Comparison of ENCODE assay signal across 19 cellular contexts in the genomic region with DNA sequence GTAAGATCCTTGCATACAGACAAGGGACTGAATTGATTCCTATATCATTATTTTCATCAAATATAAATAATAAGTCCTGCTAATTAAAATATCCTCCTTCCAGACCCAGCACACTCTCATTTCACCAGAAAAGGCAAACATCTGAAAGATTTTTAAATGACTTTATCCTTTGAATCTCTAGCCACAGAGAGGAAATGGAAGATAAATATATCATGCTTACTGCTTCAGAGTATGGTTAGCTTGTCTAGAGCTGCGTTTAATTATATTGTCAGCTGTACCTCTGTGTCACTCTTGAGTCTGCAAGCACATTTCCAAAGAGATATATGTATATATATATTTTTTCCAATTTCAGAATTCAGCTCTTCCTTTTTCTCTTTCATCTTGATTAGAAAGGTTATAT.
DNase-seq lines count a peak whose midpoint lies in the region; ATAC-seq and TF ChIP-seq lines count a peak whose summit lies in the region.
"Had no signal": no experiment of that assay in that cellular context is flagged by ENCODE, and none has a peak within 500 bp of the region (broad histone marks: within the 10 kb centered on the region; RNA-seq: fewer than 3 reads in every experiment).

No MANE protein-coding gene starts in this region.

- H3K4me1 Mint-ChIP-seq in natural killer cell, result peaks cover 12 to 21% of the 10 kb centered on the region in 2 donors
- peaks cover 21 to 33% of the 10 kb centered on the region in 2 donors for H3K4me1 Mint-ChIP-seq in natural killer cell treated with Interleukin-12 subunit alpha and Interleukin-12 subunit beta and Interleukin-15 and Interleukin-18, amount 100 ng/mL, for 72 hours (ENCODE audit: low read depth in 2 of 2)
- peaks cover 20% of the 10 kb centered on the region for H3K4me1 Mint-ChIP-seq in central memory CD8-positive, alpha-beta T cell

- H3K27ac ChIP-seq in OCI-LY3 (ENCODE audit: low read length) (no peak overlapping the region), aorta (ENCODE audit: low read depth in 1 of 2, low read length in 2 of 2) (no peak overlapping the region)

- TF ChIP-seq CTCF in natural killer cell (IDR thresholded peaks at IDR 0.05) (no peak), OCI-LY3 (IDR thresholded peaks at IDR 0.05; ENCODE audit: low read depth, low read length) (no peak)

- H3K27ac Mint-ChIP-seq in natural killer cell, result peak overlapping the region; percentile 19 to 52
- no peak overlapping the region for H3K27ac Mint-ChIP-seq in natural killer cell treated with Interleukin-12 subunit alpha and Interleukin-12 subunit beta and Interleukin-15 and Interleukin-18, amount 100 ng/mL, for 72 hours
- peak overlapping the region; percentile 64 for H3K27ac Mint-ChIP-seq in central memory CD8-positive, alpha-beta T cell (ENCODE audit: low read depth)
- H3K27ac Mint-ChIP-seq: CD4-positive, alpha-beta T cell had no signal

- DNase-seq in natural killer cell (no peak), aorta (no peak), DMS153 treated with DMSO at 0.1 percent for 48 hours (lab: John Stamatoyannopoulos, UW; ENCODE audit: unreplicated experiment) (no peak), midbrain (lab: John Stamatoyannopoulos, UW) (no peak)
- no peak for DNase-seq in natural killer cell treated with Interleukin-12 subunit alpha and Interleukin-12 subunit beta and Interleukin-15 and Interleukin-18, amount 100 ng/mL, for 72 hours (ENCODE audit: low spot score)
- no peak for DNase-seq in central memory CD8-positive, alpha-beta T cell (ENCODE audit: low spot score in 2 of 2)
- DNase-seq: CD4-positive, alpha-beta T cell; DMS79; GDM1; HCEC 1CT; KBM-7; NCI-H1048; NCI-H1436 treated with DMSO at 0.1 percent for 48 hours; NCI-H2081 treated with DMSO at 0.1 percent for 48 hours; NCI-H510A; NCI-H82 had no signal

- peaks cover 7 to 20% of the 10 kb centered on the region in 2 donors for H3K27me3 Mint-ChIP-seq in natural killer cell (ENCODE audit: low read depth in 2 of 2)
- peaks cover 6 to 16% of the 10 kb centered on the region in 2 donors for H3K27me3 Mint-ChIP-seq in natural killer cell treated with Interleukin-12 subunit alpha and Interleukin-12 subunit beta and Interleukin-15 and Interleukin-18, amount 100 ng/mL, for 72 hours
- no peaks in the 10 kb centered on the region for H3K27me3 Mint-ChIP-seq in central memory CD8-positive, alpha-beta T cell

- H3K4me3 ChIP-seq in OCI-LY3 (ENCODE audit: low read length) (no peak overlapping the region), aorta (ENCODE audit: low read length in 2 of 2) (no peak overlapping the region)
- H3K4me3 ChIP-seq: GM12878 had no signal

- 90 to 91% methylated on average over 1 of the region's 1 CpG for WGBS in aorta, 2 donors

- no peaks in the 10 kb centered on the region for H4K20me1 ChIP-seq in OCI-LY3 (ENCODE audit: insufficient read depth, low read length)

- peaks cover 6% of the 10 kb centered on the region for H3K36me3 Mint-ChIP-seq in natural killer cell
- no peaks in the 10 kb centered on the region for H3K36me3 Mint-ChIP-seq in natural killer cell treated with Interleukin-12 subunit alpha and Interleukin-12 subunit beta and Interleukin-15 and Interleukin-18, amount 100 ng/mL, for 72 hours
- no peaks in the 10 kb centered on the region for H3K36me3 Mint-ChIP-seq in central memory CD8-positive, alpha-beta T cell (ENCODE audit: insufficient read depth)

- no peaks in the 10 kb centered on the region for H3K79me2 ChIP-seq in OCI-LY3 (ENCODE audit: low read length)

- H3K36me3 ChIP-seq in OCI-LY3 (replicated peaks; ENCODE audit: low read depth, low read length) (no peaks in the 10 kb centered on the region), aorta (ENCODE audit: control insufficient read depth in 1 of 2, insufficient read depth in 2 of 2, low read length in 1 of 2) (no peaks in the 10 kb centered on the region)

- 0 out of 2 replicates have a peak overlapping the region, but pooled peaks have one; percentile 10 for H3K4me2 ChIP-seq in OCI-LY3 (ENCODE audit: low read length)

- H3K4me1 ChIP-seq in OCI-LY3 (ENCODE audit: low read length) (peaks cover 14% of the 10 kb centered on the region), aorta (ENCODE audit: control insufficient read depth in 1 of 2, insufficient read depth in 2 of 2, low read length in 2 of 2) (no peaks in the 10 kb centered on the region)

- no peak overlapping the region for H3K9ac ChIP-seq in OCI-LY3 (ENCODE audit: low read length)

- intact Hi-C loops in natural killer cell (cut with micrococcal nuclease), result no loop called here
- intact Hi-C loops in aorta (cut with DNase I), result no loop called here

- H3K9me3 ChIP-seq in OCI-LY3 (ENCODE audit: insufficient read depth, low read length) (no peaks in the 10 kb centered on the region), aorta (ENCODE audit: control insufficient read depth, low read length) (no peaks in the 10 kb centered on the region)

- H3K9me3 Mint-ChIP-seq in natural killer cell, result no peaks in the 10 kb centered on the region
- H3K9me3 Mint-ChIP-seq in natural killer cell treated with Interleukin-12 subunit alpha and Interleukin-12 subunit beta and Interleukin-15 and Interleukin-18, amount 100 ng/mL, for 72 hours, result no peaks in the 10 kb centered on the region
- H3K9me3 Mint-ChIP-seq in central memory CD8-positive, alpha-beta T cell, result no peaks in the 10 kb centered on the region
- H3K9me3 Mint-ChIP-seq: CD4-positive, alpha-beta T cell had no signal

- H3K4me3 Mint-ChIP-seq in natural killer cell, result no peak overlapping the region
- H3K4me3 Mint-ChIP-seq in natural killer cell treated with Interleukin-12 subunit alpha and Interleukin-12 subunit beta and Interleukin-15 and Interleukin-18, amount 100 ng/mL, for 72 hours, result no peak overlapping the region
- no peak overlapping the region for H3K4me3 Mint-ChIP-seq in central memory CD8-positive, alpha-beta T cell
- H3K4me3 Mint-ChIP-seq: CD4-positive, alpha-beta T cell had no signal

- no peak overlapping the region for H2AFZ ChIP-seq in OCI-LY3 (ENCODE audit: low read depth, low read length)

- ATAC-seq in natural killer cell (no peak), aorta (ENCODE audit: low FRiP score) (no peak)
- no peak for ATAC-seq in natural killer cell treated with Interleukin-12 subunit alpha and Interleukin-12 subunit beta and Interleukin-15 and Interleukin-18, amount 100 ng/mL, for 72 hours
- peak; percentile 30 for ATAC-seq in central memory CD8-positive, alpha-beta T cell (replicated peaks; ENCODE audit: extremely low read depth, poor library complexity, severe bottlenecking)
- ATAC-seq: Panc1 had no signal

- H3K27me3 ChIP-seq in OCI-LY3 (ENCODE audit: low read depth, low read length), result peaks cover 32% of the 10 kb centered on the region; the same call in 1 of the 2 replicates
- H3K27me3 ChIP-seq in aorta (ENCODE audit: control insufficient read depth in 1 of 2, insufficient read depth in 2 of 2, low read length in 1 of 2), result no peaks in the 10 kb centered on the region

Comparison
In these comparisons a context has a peak if more than half of its experiments do, and no peak if none do; other contexts are left out.
1. H3K27ac Mint-ChIP-seq: peak in natural killer cell (2 of 2) and central memory CD8-positive, alpha-beta T cell (single experiment); none in natural killer cell treated with Interleukin-12 subunit alpha and Interleukin-12 subunit beta and Interleukin-15 and Interleukin-18, amount 100 ng/mL, for 72 hours (0 of 2).